8 cellular contexts compared by ENCODE assay signal in genomic region chr17:4899341-4900230, GRCh38. TPM values are rescaled to one million over a fixed set of nuclear protein-coding genes. Genes with fewer than 3 reads are reported as not detected.
A peak's percentile ranks its signal among the peaks of the same experiment; 100 is the strongest.
DNase-seq lines count a peak whose midpoint lies in the region; TF ChIP-seq lines count a peak whose summit lies in the region.

Gene C17orf107 (plus strand): TSS chr17:4899536. CDS start chr17:4899763, 227 bp downstream.

- H3K27ac ChIP-seq in neural progenitor cell (no peak within 1 kb of the TSS), SK-N-SH (ENCODE audit: low read depth in 2 of 2, low read length in 1 of 2) (no peak within 1 kb of the TSS)

- H3K36me3 Mint-ChIP-seq in activated T-helper 1 cell treated with anti-CD3 and anti-CD28 coated beads, Interleukin-12 subunit alpha, Interleukin-12 subunit beta, Interleukin-2, Interleukin-4 antibody, amounts not matched to agents 30 ng/mL and 10 ng/mL and 1 ng/mL, durations not matched to agents 14 hours and 24 hours and 36 hours (ENCODE audit: low read depth) = peaks cover 6% of the 10 kb centered on the region
- peaks cover 11% of the 10 kb centered on the region for H3K36me3 Mint-ChIP-seq in neural progenitor cell

- H3K9me3 ChIP-seq in neural progenitor cell (ENCODE audit: low read depth) = no peaks in the 10 kb centered on the region
- H3K9me3 ChIP-seq in SK-N-SH = no peaks in the 10 kb centered on the region

- in situ Hi-C loops in GM13976 (cut with MboI; ENCODE audit: low sequenced_read_pairs, unreplicated experiment) = no loop called here

- H4K20me1 ChIP-seq in neural progenitor cell (ENCODE audit: low read depth) = no peaks in the 10 kb centered on the region
- no peaks in the 10 kb centered on the region for H4K20me1 ChIP-seq in SK-N-SH (ENCODE audit: insufficient read depth)

- peaks cover 25% of the 10 kb centered on the region for H3K4me1 Mint-ChIP-seq in activated T-helper 1 cell treated with anti-CD3 and anti-CD28 coated beads, Interleukin-12 subunit alpha, Interleukin-12 subunit beta, Interleukin-2, Interleukin-4 antibody, amounts not matched to agents 30 ng/mL and 10 ng/mL and 1 ng/mL, durations not matched to agents 14 hours and 24 hours and 36 hours (ENCODE audit: low read depth)
- H3K4me1 Mint-ChIP-seq in neural progenitor cell = peaks cover 6% of the 10 kb centered on the region

- peaks cover 8% of the 10 kb centered on the region for H3K27me3 Mint-ChIP-seq in activated T-helper 1 cell treated with anti-CD3 and anti-CD28 coated beads, Interleukin-12 subunit alpha, Interleukin-12 subunit beta, Interleukin-2, Interleukin-4 antibody, amounts not matched to agents 30 ng/mL and 10 ng/mL and 1 ng/mL, durations not matched to agents 14 hours and 24 hours and 36 hours (ENCODE audit: insufficient read depth)
- H3K27me3 Mint-ChIP-seq in neural progenitor cell (ENCODE audit: insufficient read depth, low read depth) = peaks cover 11% of the 10 kb centered on the region

- no peaks in the 10 kb centered on the region for H3K9me3 Mint-ChIP-seq in activated T-helper 1 cell treated with anti-CD3 and anti-CD28 coated beads, Interleukin-12 subunit alpha, Interleukin-12 subunit beta, Interleukin-2, Interleukin-4 antibody, amounts not matched to agents 30 ng/mL and 10 ng/mL and 1 ng/mL, durations not matched to agents 14 hours and 24 hours and 36 hours
- no peaks in the 10 kb centered on the region for H3K9me3 Mint-ChIP-seq in neural progenitor cell

- TF ChIP-seq CTCF in GM13976 (IDR thresholded peaks at IDR 0.05; ENCODE audit: borderline replicate concordance, control extremely low read depth, extremely low read depth, insufficient read depth, missing control alignments) (no peak), fibroblast of mammary gland (conservative IDR thresholded peaks at IDR 0.05; ENCODE audit: control insufficient read depth, insufficient read depth, low read depth, low read length) (no peak), neural progenitor cell (IDR thresholded peaks at IDR 0.05) (no peak), SK-N-SH (IDR thresholded peaks at IDR 0.05) (no peak)

- H3K27ac Mint-ChIP-seq in activated T-helper 1 cell treated with anti-CD3 and anti-CD28 coated beads, Interleukin-12 subunit alpha, Interleukin-12 subunit beta, Interleukin-2, Interleukin-4 antibody, amounts not matched to agents 30 ng/mL and 10 ng/mL and 1 ng/mL, durations not matched to agents 14 hours and 24 hours and 36 hours = peak within 1 kb of the TSS; percentile 92
- H3K27ac Mint-ChIP-seq in neural progenitor cell = no peak within 1 kb of the TSS

- H3K27me3 ChIP-seq in neural progenitor cell = peaks cover 27% of the 10 kb centered on the region
- no peaks in the 10 kb centered on the region for H3K27me3 ChIP-seq in SK-N-SH (ENCODE audit: insufficient read depth)

- H3K4me1 ChIP-seq in neural progenitor cell (no peaks in the 10 kb centered on the region), SK-N-SH (ENCODE audit: control insufficient read depth in 1 of 2, insufficient read depth in 2 of 2, low read depth in 1 of 2, low read length in 1 of 2) (peaks cover 0 to 10% of the 10 kb centered on the region in 2 experiments; a peak in 1 of 4 replicates)

- TF ChIP-seq RAD21 in SK-N-SH (IDR thresholded peaks at IDR 0.05; ENCODE audit: low read length) = no peak

- 98% methylated on average over 56 of the region's 60 CpGs for WGBS in SK-N-SH (ENCODE audit: low lambda C conversion rate)

- peak within 1 kb of the TSS; percentile 14 for H2AFZ ChIP-seq in neural progenitor cell (replicated peaks)
- H2AFZ ChIP-seq in SK-N-SH (ENCODE audit: low read depth) = no peak within 1 kb of the TSS

- intact Hi-C loops in activated T-helper 1 cell treated with anti-CD3 and anti-CD28 coated beads, Interleukin-12 subunit alpha, Interleukin-12 subunit beta, Interleukin-2, Interleukin-4 antibody, amounts not matched to agents 30 ng/mL and 10 ng/mL and 1 ng/mL, durations not matched to agents 14 hours and 24 hours and 36 hours (cut with micrococcal nuclease) = loop anchor here (1.0 to 5.0 kb wide), 4 partner anchors 41 to 332 kb away; partner anchors contain the start of genes ARRB2, RNF167 and SLC25A11

- TF ChIP-seq EP300 in SK-N-SH (IDR thresholded peaks at IDR 0.05; ENCODE audit: borderline replicate concordance in 1 of 2, low read depth in 1 of 2, low read length in 1 of 2) = no peak

- CTCF ChIA-PET in SK-N-SH (lab: Yijun Ruan, JAX) = interaction anchor here (1.0 to 6.5 kb wide), 6 partner anchors 10 to 111 kb away, joined by 3 to 47 read pairs (median 10); partner anchors contain the start of genes GLTPD2, RNF167, SLC25A11 and VMO1

- DNase-seq in GM13976 (ENCODE audit: low spot score) (peak; percentile 93), NCI-H2171 treated with DMSO at 0.1 percent for 48 hours (lab: John Stamatoyannopoulos, UW) (peak; percentile 29), fibroblast of mammary gland (ENCODE audit: low read depth) (peak; percentile 93), neural progenitor cell (ENCODE audit: low spot score) (peak; percentile 81), SK-N-SH (no peak), LoVo (ENCODE audit: low spot score) (no peak)
- DNase-seq in activated T-helper 1 cell treated with anti-CD3 and anti-CD28 coated beads, Interleukin-12 subunit alpha, Interleukin-12 subunit beta, Interleukin-2, Interleukin-4 antibody, amounts not matched to agents 30 ng/mL and 10 ng/mL and 1 ng/mL, durations not matched to agents 14 hours and 24 hours and 36 hours (ENCODE audit: low spot score) = peak; percentile 84
- DNase-seq in stimulated activated naive CD4-positive, alpha-beta T cell treated with Interleukin-2 at 50 U/mL for 16 hours (lab: John Stamatoyannopoulos, UW) = peak; percentile 94

- peaks cover 10% of the 10 kb centered on the region for H3F3A ChIP-seq in neural progenitor cell (ENCODE audit: low read depth)
- no peaks in the 10 kb centered on the region for H3F3A ChIP-seq in SK-N-SH (replicated peaks; ENCODE audit: insufficient read depth)

- H3K4me2 ChIP-seq in neural progenitor cell (peak within 1 kb of the TSS; percentile 72), SK-N-SH (no peak within 1 kb of the TSS)

- POLR2A ChIA-PET in SK-N-SH (lab: Yijun Ruan, JAX) = no interaction called here

- H3K36me3 ChIP-seq in neural progenitor cell (no peaks in the 10 kb centered on the region), SK-N-SH (replicated peaks in 1 of 2; ENCODE audit: control insufficient read depth in 1 of 2, insufficient read depth in 2 of 2, low read length in 1 of 2) (peaks cover 0 to 32% of the 10 kb centered on the region in 2 experiments)

- peak within 1 kb of the TSS; percentile 51 for H3K4me3 ChIP-seq in fibroblast of mammary gland (ENCODE audit: control insufficient read depth, low read depth, low read length)
- H3K4me3 ChIP-seq in neural progenitor cell = peak within 1 kb of the TSS; percentile 43
- no peak within 1 kb of the TSS for H3K4me3 ChIP-seq in SK-N-SH (ENCODE audit: low read depth in 2 of 2, low read length in 1 of 2)

- H3K9ac ChIP-seq in neural progenitor cell (no peak within 1 kb of the TSS), SK-N-SH (no peak within 1 kb of the TSS)

- no peaks in the 10 kb centered on the region for H3K9me2 ChIP-seq in SK-N-SH

- peak within 1 kb of the TSS; percentile 87 for H3K4me3 Mint-ChIP-seq in activated T-helper 1 cell treated with anti-CD3 and anti-CD28 coated beads, Interleukin-12 subunit alpha, Interleukin-12 subunit beta, Interleukin-2, Interleukin-4 antibody, amounts not matched to agents 30 ng/mL and 10 ng/mL and 1 ng/mL, durations not matched to agents 14 hours and 24 hours and 36 hours
- peak within 1 kb of the TSS; percentile 18 for H3K4me3 Mint-ChIP-seq in neural progenitor cell

- H3K79me2 ChIP-seq in neural progenitor cell (ENCODE audit: low read depth) (no peaks in the 10 kb centered on the region), SK-N-SH (ENCODE audit: insufficient read depth) (no peaks in the 10 kb centered on the region)

TF ChIP-seq in SK-N-SH, 30 proteins besides CTCF, POLR2A, EP300 and RAD21 (continues in another document):
- TF ChIP-seq RFX5 (IDR thresholded peaks at IDR 0.05; ENCODE audit: low read length) (no peak), SIN3A (IDR thresholded peaks at IDR 0.05; ENCODE audit: borderline replicate concordance, low read depth, low read length) (no peak), FOXJ3 (CRISPR knock-in tag; IDR thresholded peaks at IDR 0.05) (no peak), FOXM1 (IDR thresholded peaks at IDR 0.05; ENCODE audit: low read depth) (no peak), MAX (IDR thresholded peaks at IDR 0.05; ENCODE audit: low read depth) (no peak), MXI1 (IDR thresholded peaks at IDR 0.05; ENCODE audit: low read depth, low read length) (no peak), RCOR1 (IDR thresholded peaks at IDR 0.05; ENCODE audit: low read length) (no peak), NRF1 (IDR thresholded peaks at IDR 0.05; ENCODE audit: low read depth, low read length) (no peak), RXRA (IDR thresholded peaks at IDR 0.05; ENCODE audit: borderline replicate concordance, low read depth) (no peak), FOSL2 (IDR thresholded peaks at IDR 0.05; ENCODE audit: borderline replicate concordance, low read depth) (no peak), CHD2 (IDR thresholded peaks at IDR 0.05; ENCODE audit: low read length, partially characterized antibody) (no peak), SMC3 (IDR thresholded peaks at IDR 0.05; ENCODE audit: low read depth, low read length) (no peak)
- TF ChIP-seq, protein P1, sequence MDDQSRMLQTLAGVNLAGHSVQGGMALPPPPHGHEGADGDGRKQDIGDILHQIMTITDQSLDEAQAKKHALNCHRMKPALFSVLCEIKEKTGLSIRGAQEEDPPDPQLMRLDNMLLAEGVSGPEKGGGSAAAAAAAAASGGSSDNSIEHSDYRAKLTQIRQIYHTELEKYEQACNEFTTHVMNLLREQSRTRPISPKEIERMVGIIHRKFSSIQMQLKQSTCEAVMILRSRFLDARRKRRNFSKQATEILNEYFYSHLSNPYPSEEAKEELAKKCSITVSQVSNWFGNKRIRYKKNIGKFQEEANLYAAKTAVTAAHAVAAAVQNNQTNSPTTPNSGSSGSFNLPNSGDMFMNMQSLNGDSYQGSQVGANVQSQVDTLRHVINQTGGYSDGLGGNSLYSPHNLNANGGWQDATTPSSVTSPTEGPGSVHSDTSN (IDR thresholded peaks at IDR 0.05) = no peak

RNA-seq across cellular contexts. Expression of gene C17orf107, which starts in this region (rescaled TPM):
- total RNA-seq in activated T-helper 1 cell treated with anti-CD3 and anti-CD28 coated beads, Interleukin-12 subunit alpha, Interleukin-12 subunit beta, Interleukin-2, Interleukin-4 antibody, amounts not matched to agents 30 ng/mL and 10 ng/mL and 1 ng/mL, durations not matched to agents 14 hours and 24 hours and 36 hours = 1.3 and 1.8 TPM in 2 replicates
- total RNA-seq in neural progenitor cell (ENCODE audit: low replicate concordance) = 1.1 and 2.3 TPM in 2 replicates
- polyA plus RNA-seq in SK-N-SH (2012; rRNA removed) = 0.44 and 0.52 TPM in 2 replicates
- polyA plus RNA-seq in SK-N-SH (2012; cell fraction: cytosol; rRNA removed) = 0.14 and 0.16 TPM in 2 replicates
- 1.6 and 1.8 TPM in 2 replicates for polyA plus RNA-seq in SK-N-SH (2012; cell fraction: nucleus; rRNA removed)

Comparison
In these comparisons a context has a peak if more than half of its experiments do, and no peak if none do; other contexts are left out.
1. DNase-seq: peak in GM13976 (single experiment), NCI-H2171 treated with DMSO at 0.1 percent for 48 hours (single experiment), activated T-helper 1 cell treated with anti-CD3 and anti-CD28 coated beads, Interleukin-12 subunit alpha, Interleukin-12 subunit beta, Interleukin-2, Interleukin-4 antibody, amounts not matched to agents 30 ng/mL and 10 ng/mL and 1 ng/mL, durations not matched to agents 14 hours and 24 hours and 36 hours (single experiment), fibroblast of mammary gland (single experiment), neural progenitor cell (single experiment) and stimulated activated naive CD4-positive, alpha-beta T cell treated with Interleukin-2 at 50 U/mL for 16 hours (single experiment); none in SK-N-SH (single experiment) and LoVo (single experiment).
2. H3K4me3 ChIP-seq: peak in fibroblast of mammary gland (single experiment) and neural progenitor cell (single experiment); none in SK-N-SH (0 of 2).